Comparison of ENCODE assay signal across 9 cellular contexts in the genomic region with DNA sequence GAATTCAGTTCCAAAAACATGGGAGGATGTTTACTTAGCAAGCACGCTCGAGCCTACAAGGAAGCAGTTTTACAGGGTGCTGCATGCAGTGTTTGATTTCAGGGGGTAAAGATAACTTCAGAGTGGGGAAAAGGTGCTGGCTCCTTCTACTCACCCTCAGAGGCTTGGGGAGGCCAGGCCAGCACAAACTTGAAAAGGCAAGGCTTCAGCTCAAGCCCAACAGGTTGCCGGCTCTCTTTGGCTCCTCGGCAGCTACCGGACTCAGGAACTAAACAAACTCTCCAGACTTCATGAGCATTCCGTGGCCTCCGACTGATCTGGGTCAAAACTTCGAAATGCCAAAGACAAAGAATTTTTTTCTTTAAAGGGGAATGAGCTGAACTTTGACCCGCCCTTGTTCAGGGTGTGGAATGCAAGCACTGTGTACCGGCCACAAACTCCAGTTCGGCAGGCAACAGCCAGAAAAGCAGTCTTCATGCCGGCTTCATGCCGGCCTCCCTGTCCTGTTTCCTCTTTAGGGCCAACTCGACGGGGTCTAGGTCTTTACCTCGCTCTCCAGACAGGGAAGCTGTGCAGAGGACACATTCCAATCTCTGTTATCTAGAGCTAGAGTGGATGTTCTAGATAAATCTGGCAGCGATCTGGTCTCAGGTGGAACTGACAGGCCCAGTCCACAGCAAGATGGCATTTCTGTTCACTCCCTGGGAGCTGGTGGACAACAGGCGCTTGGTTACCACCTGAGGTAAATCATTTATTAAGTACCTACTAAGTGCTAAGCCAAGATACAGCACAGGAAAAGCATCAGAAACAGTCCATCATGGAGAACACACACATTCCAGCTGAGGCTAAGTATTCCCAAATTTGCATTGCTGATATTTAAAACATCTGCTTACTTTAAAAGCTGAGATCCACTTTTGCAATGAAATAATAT.
A peak's percentile ranks its signal among the peaks of the same experiment; 100 is the strongest.
DNase-seq lines count a peak whose midpoint lies in the region; ATAC-seq and TF ChIP-seq lines count a peak whose summit lies in the region.
"Had no signal": no experiment of that assay in that cellular context is flagged by ENCODE, and none has a peak within 500 bp of the region (broad histone marks: within the 10 kb centered on the region; RNA-seq: fewer than 3 reads in every experiment).

No MANE protein-coding gene starts in this region.

- no peak for DNase-seq in BJ (ENCODE audit: low read depth)
- no peak for DNase-seq in coronary artery (ENCODE audit: low spot score)
- DNase-seq in naive B cell = no peak
- DNase-seq in SK-N-SH = no peak
- no peak for DNase-seq in WERI-Rb-1
- DNase-seq: NCI-H345 had no signal

- peak overlapping the region; percentile 6; the same call in 1 of the 2 replicates for H3K4me3 ChIP-seq in BJ (ENCODE audit: low read depth, low read length)
- no peak overlapping the region for H3K4me3 ChIP-seq in KMS-11 (IDR thresholded peaks at IDR 0.05; ENCODE audit: insufficient read depth, low read depth, low read length)
- H3K4me3 ChIP-seq in coronary artery = peak overlapping the region; percentile 88
- H3K4me3 ChIP-seq in SK-N-SH (ENCODE audit: low read depth in 2 of 2, low read length in 1 of 2) = no peak overlapping the region
- no peak overlapping the region for H3K4me3 ChIP-seq in WERI-Rb-1 (ENCODE audit: low read depth, low read length)

- ATAC-seq in naive B cell (ENCODE audit: low read depth in 2 of 2) = no peak
- ATAC-seq in HG02571 (IDR thresholded peaks at IDR 0.05; ENCODE audit: unreplicated experiment) = no peak
- ATAC-seq in esophagus mucosa = no peak

- H3K36me3 ChIP-seq in BJ (ENCODE audit: control insufficient read depth, insufficient read depth, low read length) = no peaks in the 10 kb centered on the region
- H3K36me3 ChIP-seq in KMS-11 (ENCODE audit: insufficient read depth) = no peaks in the 10 kb centered on the region
- H3K36me3 ChIP-seq in SK-N-SH (replicated peaks in 1 of 2; ENCODE audit: control insufficient read depth in 1 of 2, insufficient read depth in 2 of 2, low read length in 1 of 2) = peaks cover 0 to 5% of the 10 kb centered on the region in 2 experiments
- peaks cover 3% of the 10 kb centered on the region; the same call in 1 of the 2 replicates for H3K36me3 ChIP-seq in WERI-Rb-1

- H3K4me2 ChIP-seq in KMS-11 = peak overlapping the region; percentile 98
- H3K4me2 ChIP-seq in SK-N-SH = no peak overlapping the region

- H3K9ac ChIP-seq in KMS-11 (peak overlapping the region; percentile 69), SK-N-SH (no peak overlapping the region)

- H3K4me1 Mint-ChIP-seq in naive B cell = peaks cover 68 to 92% (median 88%) of the 10 kb centered on the region in 3 donors

- TF ChIP-seq CTCF in BJ (IDR thresholded peaks at IDR 0.05; ENCODE audit: insufficient read depth, low read depth, low read length) = no peak
- TF ChIP-seq CTCF in KMS-11 (conservative IDR thresholded peaks at IDR 0.05; ENCODE audit: low read depth, low read length) = no peak
- no peak for TF ChIP-seq CTCF in coronary artery (IDR thresholded peaks at IDR 0.05)
- no peak for TF ChIP-seq CTCF in SK-N-SH (IDR thresholded peaks at IDR 0.05)
- no peak for TF ChIP-seq CTCF in WERI-Rb-1 (IDR thresholded peaks at IDR 0.05; ENCODE audit: low read depth, low read length)

- no peaks in the 10 kb centered on the region for H3K9me3 ChIP-seq in SK-N-SH
- no peaks in the 10 kb centered on the region for H3K9me3 ChIP-seq in WERI-Rb-1 (ENCODE audit: severe bottlenecking)

- H3K27ac ChIP-seq in KMS-11 (peak overlapping the region; percentile 92), coronary artery (peak overlapping the region; percentile 94 to 98), SK-N-SH (ENCODE audit: low read depth in 2 of 2, low read length in 1 of 2) (no peak overlapping the region), WERI-Rb-1 (no peak overlapping the region)

- H3K9me3 Mint-ChIP-seq in naive B cell = peaks cover 0 to 5% (median 2%) of the 10 kb centered on the region in 7 donors

- peak overlapping the region; percentile 77 to 99 (median 92) for H3K4me3 Mint-ChIP-seq in naive B cell

- no peaks in the 10 kb centered on the region for H3F3A ChIP-seq in SK-N-SH (replicated peaks; ENCODE audit: insufficient read depth)

- H3K27me3 Mint-ChIP-seq in naive B cell = peaks cover 0 to 6% (median 5%) of the 10 kb centered on the region in 3 donors

- 84% methylated on average over 7 of the region's 18 CpGs for WGBS in SK-N-SH (ENCODE audit: low lambda C conversion rate)

- H3K36me3 Mint-ChIP-seq in naive B cell = peaks cover 15 to 22% of the 10 kb centered on the region in 2 donors

- no peaks in the 10 kb centered on the region for H4K20me1 ChIP-seq in KMS-11 (ENCODE audit: insufficient read depth)
- H4K20me1 ChIP-seq in SK-N-SH (ENCODE audit: insufficient read depth) = no peaks in the 10 kb centered on the region

- H3K27ac Mint-ChIP-seq in naive B cell = peak overlapping the region; percentile 97 to 100 (median 99)

- CTCF ChIA-PET in BJ (lab: Yijun Ruan, JAX) = interaction anchor here (0.9 to 20.7 kb wide), 19 partner anchors 10 to 138 kb away, joined by 3 to 332 read pairs (median 5); no protein-coding TSS in a partner anchor
- CTCF ChIA-PET in SK-N-SH (lab: Yijun Ruan, JAX) = interaction anchor here (0.9 to 2.6 kb wide), 8 partner anchors 11 to 138 kb away, joined by 3 to 9 read pairs (median 4); no protein-coding TSS in a partner anchor

- POLR2A ChIA-PET in BJ (lab: Charles Lee) (interaction anchor here (0.6 to 0.7 kb wide), 2 partner anchors 49 to 167 kb away, joined by 3 to 4 read pairs; no protein-coding TSS in a partner anchor), SK-N-SH (lab: Yijun Ruan, JAX) (no interaction called here)

- TF ChIP-seq EP300 in SK-N-SH (IDR thresholded peaks at IDR 0.05; ENCODE audit: borderline replicate concordance in 1 of 2, low read depth in 1 of 2, low read length in 1 of 2) = no peak

- no peak for TF ChIP-seq RAD21 in SK-N-SH (IDR thresholded peaks at IDR 0.05; ENCODE audit: low read length)

- H3K9me2 ChIP-seq in SK-N-SH = no peaks in the 10 kb centered on the region

- H3K79me2 ChIP-seq in KMS-11 (ENCODE audit: insufficient read depth, low read depth) (peaks cover 76% of the 10 kb centered on the region), SK-N-SH (ENCODE audit: insufficient read depth) (no peaks in the 10 kb centered on the region; the same call in 1 of the 2 replicates)

- no peaks in the 10 kb centered on the region for H3K27me3 ChIP-seq in BJ (ENCODE audit: control insufficient read depth, insufficient read depth, low read length)
- H3K27me3 ChIP-seq in KMS-11 (ENCODE audit: insufficient read depth, low read depth) = no peaks in the 10 kb centered on the region
- H3K27me3 ChIP-seq in SK-N-SH (ENCODE audit: insufficient read depth) = no peaks in the 10 kb centered on the region
- no peaks in the 10 kb centered on the region for H3K27me3 ChIP-seq in WERI-Rb-1 (ENCODE audit: insufficient read depth, low read depth, severe bottlenecking)

- peak overlapping the region; percentile 28; the same call in 1 of the 2 replicates for H2AFZ ChIP-seq in KMS-11 (ENCODE audit: low read depth)
- no peak overlapping the region for H2AFZ ChIP-seq in SK-N-SH (ENCODE audit: low read depth)

- H3K4me1 ChIP-seq in KMS-11 (ENCODE audit: low read depth, poor library complexity, severe bottlenecking) = peaks cover 79% of the 10 kb centered on the region
- peaks cover 0 to 18% of the 10 kb centered on the region in 2 experiments; a peak in 2 of 4 replicates for H3K4me1 ChIP-seq in SK-N-SH (ENCODE audit: control insufficient read depth in 1 of 2, insufficient read depth in 2 of 2, low read depth in 1 of 2, low read length in 1 of 2)

TF ChIP-seq in SK-N-SH, 30 proteins besides CTCF, POLR2A, EP300 and RAD21:
- TF ChIP-seq TCF12 (IDR thresholded peaks at IDR 0.05) = no peak
- TF ChIP-seq CHD2 (IDR thresholded peaks at IDR 0.05; ENCODE audit: low read length, partially characterized antibody) = no peak
- TF ChIP-seq TEAD4 (IDR thresholded peaks at IDR 0.05; ENCODE audit: borderline replicate concordance, insufficient read depth) = no peak
- no peak for TF ChIP-seq RXRA (IDR thresholded peaks at IDR 0.05; ENCODE audit: borderline replicate concordance, low read depth)
- TF ChIP-seq, protein P1, sequence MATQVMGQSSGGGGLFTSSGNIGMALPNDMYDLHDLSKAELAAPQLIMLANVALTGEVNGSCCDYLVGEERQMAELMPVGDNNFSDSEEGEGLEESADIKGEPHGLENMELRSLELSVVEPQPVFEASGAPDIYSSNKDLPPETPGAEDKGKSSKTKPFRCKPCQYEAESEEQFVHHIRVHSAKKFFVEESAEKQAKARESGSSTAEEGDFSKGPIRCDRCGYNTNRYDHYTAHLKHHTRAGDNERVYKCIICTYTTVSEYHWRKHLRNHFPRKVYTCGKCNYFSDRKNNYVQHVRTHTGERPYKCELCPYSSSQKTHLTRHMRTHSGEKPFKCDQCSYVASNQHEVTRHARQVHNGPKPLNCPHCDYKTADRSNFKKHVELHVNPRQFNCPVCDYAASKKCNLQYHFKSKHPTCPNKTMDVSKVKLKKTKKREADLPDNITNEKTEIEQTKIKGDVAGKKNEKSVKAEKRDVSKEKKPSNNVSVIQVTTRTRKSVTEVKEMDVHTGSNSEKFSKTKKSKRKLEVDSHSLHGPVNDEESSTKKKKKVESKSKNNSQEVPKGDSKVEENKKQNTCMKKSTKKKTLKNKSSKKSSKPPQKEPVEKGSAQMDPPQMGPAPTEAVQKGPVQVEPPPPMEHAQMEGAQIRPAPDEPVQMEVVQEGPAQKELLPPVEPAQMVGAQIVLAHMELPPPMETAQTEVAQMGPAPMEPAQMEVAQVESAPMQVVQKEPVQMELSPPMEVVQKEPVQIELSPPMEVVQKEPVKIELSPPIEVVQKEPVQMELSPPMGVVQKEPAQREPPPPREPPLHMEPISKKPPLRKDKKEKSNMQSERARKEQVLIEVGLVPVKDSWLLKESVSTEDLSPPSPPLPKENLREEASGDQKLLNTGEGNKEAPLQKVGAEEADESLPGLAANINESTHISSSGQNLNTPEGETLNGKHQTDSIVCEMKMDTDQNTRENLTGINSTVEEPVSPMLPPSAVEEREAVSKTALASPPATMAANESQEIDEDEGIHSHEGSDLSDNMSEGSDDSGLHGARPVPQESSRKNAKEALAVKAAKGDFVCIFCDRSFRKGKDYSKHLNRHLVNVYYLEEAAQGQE (IDR thresholded peaks at IDR 0.05; ENCODE audit: low read depth, low read length) = no peak
- no peak for TF ChIP-seq SIN3A (IDR thresholded peaks at IDR 0.05; ENCODE audit: borderline replicate concordance, low read depth, low read length)
- TF ChIP-seq, protein P2, sequence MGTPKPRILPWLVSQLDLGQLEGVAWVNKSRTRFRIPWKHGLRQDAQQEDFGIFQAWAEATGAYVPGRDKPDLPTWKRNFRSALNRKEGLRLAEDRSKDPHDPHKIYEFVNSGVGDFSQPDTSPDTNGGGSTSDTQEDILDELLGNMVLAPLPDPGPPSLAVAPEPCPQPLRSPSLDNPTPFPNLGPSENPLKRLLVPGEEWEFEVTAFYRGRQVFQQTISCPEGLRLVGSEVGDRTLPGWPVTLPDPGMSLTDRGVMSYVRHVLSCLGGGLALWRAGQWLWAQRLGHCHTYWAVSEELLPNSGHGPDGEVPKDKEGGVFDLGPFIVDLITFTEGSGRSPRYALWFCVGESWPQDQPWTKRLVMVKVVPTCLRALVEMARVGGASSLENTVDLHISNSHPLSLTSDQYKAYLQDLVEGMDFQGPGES (IDR thresholded peaks at IDR 0.05; ENCODE audit: low read depth, low read length) = no peak
- no peak for TF ChIP-seq GABPA (IDR thresholded peaks at IDR 0.05; ENCODE audit: low read depth)
TF ChIP-seq in SK-N-SH: peak in this region for 0.

Comparison
In these comparisons a context has a peak if more than half of its experiments do, and no peak if none do; other contexts are left out.
1. H3K4me3 ChIP-seq: peak in BJ (single experiment) and coronary artery (single experiment); none in KMS-11 (single experiment), SK-N-SH (0 of 2) and WERI-Rb-1 (single experiment).
2. H3K27ac ChIP-seq: peak in KMS-11 (single experiment) and coronary artery (2 of 2); none in SK-N-SH (0 of 2) and WERI-Rb-1 (single experiment).